In the genomic region with DNA sequence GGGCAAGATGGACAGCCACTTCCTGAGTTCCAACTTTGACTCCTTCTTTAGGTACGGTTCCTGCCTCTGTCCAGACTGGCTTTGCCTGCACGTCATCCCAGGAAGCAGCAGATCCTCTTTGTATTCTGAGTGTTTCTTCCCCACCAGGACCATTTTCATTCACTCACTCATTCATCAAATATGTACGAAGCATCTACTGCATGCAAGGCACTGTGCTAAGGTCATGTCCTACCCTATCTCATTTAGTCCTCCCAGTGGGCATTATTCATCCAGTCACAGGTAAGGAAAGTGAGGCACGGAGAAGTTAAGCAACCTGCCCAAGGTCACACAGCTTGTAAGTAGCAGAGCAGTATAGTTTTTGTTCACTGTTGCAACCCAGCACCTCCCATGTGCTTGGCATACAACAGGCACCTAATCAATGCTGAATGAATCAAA, we compare ENCODE assay signal across 26 cellular contexts. TPM values are rescaled to one million over a fixed set of nuclear protein-coding genes. Genes with fewer than 3 reads are reported as not detected.
DNase-seq lines count a peak whose midpoint lies in the region; ATAC-seq, FAIRE-seq and TF ChIP-seq lines count a peak whose summit lies in the region.
"Had no signal": no experiment of that assay in that cellular context is flagged by ENCODE, and none has a peak within 500 bp of the region (broad histone marks: within the 10 kb centered on the region; RNA-seq: fewer than 3 reads in every experiment).

No MANE protein-coding gene starts in this region.

- H3K4me1 ChIP-seq in K562 (replicated peaks in 1 of 2; ENCODE audit: control insufficient read depth in 2 of 2, insufficient read depth in 2 of 2, low read length in 2 of 2) (peaks cover 14 to 28% of the 10 kb centered on the region in 2 experiments), neuronal stem cell (ENCODE audit: control insufficient read depth in 2 of 2, insufficient read depth in 1 of 2, low read depth in 1 of 2, low read length in 2 of 2) (peaks cover 14 to 19% of the 10 kb centered on the region in 2 donors), transverse colon (peaks cover 0 to 20% (median 11%) of the 10 kb centered on the region in 4 donors)

- no TSS peak for BruUV-seq in K562 (replicated peaks; lab: Mats Ljungman, UMichigan)

- in situ Hi-C loops in K562 (cut with MboI) (no loop called here), transverse colon (cut with MboI; ENCODE audit: low pct_ligation_motif_present in 1 of 4, low pct_unique_long_range_greater_than_20kb in 1 of 4, low sequenced_read_pairs in 3 of 4) (no loop called here)

- H3K9me3 ChIP-seq in K562 (replicated peaks; ENCODE audit: control insufficient read depth, insufficient read depth, low read depth, low read length) (no peaks in the 10 kb centered on the region), neuronal stem cell (replicated peaks in 1 of 2; ENCODE audit: control insufficient read depth in 2 of 2, insufficient read depth in 1 of 2, low read depth in 1 of 2, low read length in 2 of 2) (no peaks in the 10 kb centered on the region), transverse colon (no peaks in the 10 kb centered on the region)
- H3K9me3 ChIP-seq: SJSA1 had no signal

- no peaks in the 10 kb centered on the region for H3K79me2 ChIP-seq in K562 (ENCODE audit: control insufficient read depth, insufficient read depth, low read length)

- no peaks in the 10 kb centered on the region for H3K9me3 Mint-ChIP-seq in stimulated activated naive CD8-positive, alpha-beta T cell treated with anti-CD3 and anti-CD28 coated beads, Interleukin-15, Interleukin-2, amounts not matched to agents 100 ng/mL and 50 ng/mL, for 24 hours
- H3K9me3 Mint-ChIP-seq: CD8-positive, alpha-beta T cell; GM23338 had no signal

- H4K91ac ChIP-seq in neuronal stem cell (ENCODE audit: low read depth, low read length, poor library complexity): no peak overlapping the region

- 50% methylated on average over 4 of the region's 4 CpGs for WGBS in K562 (ENCODE audit: insufficient coverage, low coverage, missing lambda C conversion rate)
- whole genome bisulfite sequencing in neuronal stem cell (ENCODE audit: extremely low coverage in 2 of 2, insufficient read length in 2 of 2, insufficient replicate concordance in 1 of 2), 2 donors: no CpG with 5 or more reads among the region's 4 CpGs
- 61 to 71% methylated on average over 4 of the region's 4 CpGs for WGBS in transverse colon (ENCODE audit: low coverage in 1 of 2), 2 donors

- no peak for TF ChIP-seq CTCF in K562 (IDR thresholded peaks at IDR 0.05 in 2 of 3, conservative IDR thresholded peaks at IDR 0.05 in 1 of 3; ENCODE audit: insufficient read depth in 2 of 3, low read depth in 1 of 3, low read length in 3 of 3)
- TF ChIP-seq CTCF in transverse colon (IDR thresholded peaks at IDR 0.05): no peak

- H2AFZ ChIP-seq in K562 (ENCODE audit: low read depth, low read length) (no peak overlapping the region), neuronal stem cell (ENCODE audit: low read length) (peak overlapping the region; percentile 25)
- H2AFZ ChIP-seq: GM23338 had no signal

- no peak overlapping the region for H3K14ac ChIP-seq in neuronal stem cell (ENCODE audit: low read length)

- no peak for TF ChIP-seq RAD21 in K562 (CRISPR knock-in tag; conservative IDR thresholded peaks at IDR 0.05 in 1 of 2, IDR thresholded peaks at IDR 0.05 in 1 of 2)

- no peak overlapping the region for H3K18ac ChIP-seq in neuronal stem cell (ENCODE audit: low read length)

- H3K23ac ChIP-seq in neuronal stem cell (ENCODE audit: low read depth, low read length, poor library complexity): no peak overlapping the region

- H3K36me3 ChIP-seq in K562 (ENCODE audit: control insufficient read depth, insufficient read depth, low read length) (no peaks in the 10 kb centered on the region), neuronal stem cell (replicated peaks in 1 of 2; ENCODE audit: control insufficient read depth in 2 of 2, insufficient read depth in 2 of 2, low read length in 2 of 2) (no peaks in the 10 kb centered on the region), transverse colon (no peaks in the 10 kb centered on the region)
- H3K36me3 ChIP-seq: SJSA1 had no signal

- H2AK5ac ChIP-seq in neuronal stem cell (ENCODE audit: low read depth, low read length): no peak overlapping the region

- peaks cover 4% of the 10 kb centered on the region for H3K27me3 Mint-ChIP-seq in stimulated activated naive CD8-positive, alpha-beta T cell treated with anti-CD3 and anti-CD28 coated beads, Interleukin-15, Interleukin-2, amounts not matched to agents 100 ng/mL and 50 ng/mL, for 24 hours

- H2BK5ac ChIP-seq in neuronal stem cell (ENCODE audit: low read length): no peak overlapping the region

- peak overlapping the region; percentile 43 for H3K27ac Mint-ChIP-seq in stimulated activated naive CD8-positive, alpha-beta T cell treated with anti-CD3 and anti-CD28 coated beads, Interleukin-15, Interleukin-2, amounts not matched to agents 100 ng/mL and 50 ng/mL, for 24 hours
- H3K27ac Mint-ChIP-seq: CD8-positive, alpha-beta T cell; GM23338 had no signal

- H3K4ac ChIP-seq in neuronal stem cell (ENCODE audit: low read length): no peak overlapping the region

- H3K36me3 Mint-ChIP-seq in stimulated activated naive CD8-positive, alpha-beta T cell treated with anti-CD3 and anti-CD28 coated beads, Interleukin-15, Interleukin-2, amounts not matched to agents 100 ng/mL and 50 ng/mL, for 24 hours (ENCODE audit: low read depth): no peaks in the 10 kb centered on the region
- H3K36me3 Mint-ChIP-seq: CD8-positive, alpha-beta T cell had no signal

- peaks cover 12% of the 10 kb centered on the region for H3K4me1 Mint-ChIP-seq in stimulated activated naive CD8-positive, alpha-beta T cell treated with anti-CD3 and anti-CD28 coated beads, Interleukin-15, Interleukin-2, amounts not matched to agents 100 ng/mL and 50 ng/mL, for 24 hours (ENCODE audit: low read depth)

- H3K9me1 ChIP-seq in K562 (ENCODE audit: control insufficient read depth, insufficient read depth, low read length): peaks cover 4% of the 10 kb centered on the region

- no peak for ATAC-seq in stimulated activated naive CD8-positive, alpha-beta T cell treated with anti-CD3 and anti-CD28 coated beads, Interleukin-15, Interleukin-2, amounts not matched to agents 100 U/mL and 50 U/mL, for 24 hours
- ATAC-seq in K562: no peak
- no peak for ATAC-seq in GM21723 (IDR thresholded peaks at IDR 0.05; ENCODE audit: unreplicated experiment)
- ATAC-seq: CD8-positive, alpha-beta T cell; GM23338; Panc1 had no signal

- FAIRE-seq in K562 (lab: Jason Lieb, UNC): no peak
- FAIRE-seq: G401.6, GM12892 had no signal

- peaks cover 2% of the 10 kb centered on the region for H3K79me1 ChIP-seq in neuronal stem cell (ENCODE audit: low read depth, low read length)

- DNase-seq in stimulated activated naive CD8-positive, alpha-beta T cell treated with anti-CD3 and anti-CD28 coated beads, Interleukin-15, Interleukin-2, amounts not matched to agents 100 U/mL and 50 U/mL, for 24 hours: no peak
- DNase-seq in K562 (ENCODE audit: extremely low read depth in 1 of 4, low spot score in 3 of 4): no peak
- DNase-seq in neuronal stem cell (ENCODE audit: low spot score): no peak
- no peak for DNase-seq in transverse colon
- no peak for DNase-seq in activated CD4-positive, alpha-beta T cell treated with anti-CD3 and anti-CD28 coated beads, Interleukin-2, amount 50 U/mL, for 4 hours
- DNase-seq: AML-193; C1 segment of cervical spinal cord; CD8-positive, alpha-beta T cell; DND-41; HCEC 1CT; KG1; NCI-H1105; NCI-H1694; NCI-H2081; NCI-H2171 treated with DMSO at 0.1 percent for 48 hours; NCI-H524 treated with DMSO at 0.1 percent for 48 hours; NCI-H82 had no signal

- CTCF ChIA-PET in K562 (lab: Yijun Ruan, JAX; ENCODE audit: low intra/inter-chr PET ratio): no interaction called here

- TF ChIP-seq POLR2A in K562 (conservative IDR thresholded peaks at IDR 0.05): no peak
- no peak for TF ChIP-seq POLR2A in transverse colon (IDR thresholded peaks at IDR 0.05)

- POLR2A ChIA-PET in K562 (lab: Yijun Ruan, JAX): interaction anchor here (2.2 kb wide), 1 partner anchor 18 kb away, joined by 5 read pairs; no protein-coding TSS in a partner anchor

- H3K4me3 ChIP-seq in K562: no peak overlapping the region
- H3K4me3 ChIP-seq in neuronal stem cell (ENCODE audit: low read length in 2 of 2): no peak overlapping the region
- H3K4me3 ChIP-seq in transverse colon: no peak overlapping the region
- H3K4me3 ChIP-seq: GM23338, SJSA1 had no signal

- H3K27me3 ChIP-seq in K562 (ENCODE audit: control insufficient read depth in 2 of 2, insufficient read depth in 2 of 2, low read length in 2 of 2) (no peaks in the 10 kb centered on the region), neuronal stem cell (ENCODE audit: control insufficient read depth in 3 of 3, insufficient read depth in 3 of 3, low read depth in 1 of 3, low read length in 3 of 3) (no peaks in the 10 kb centered on the region), transverse colon (peaks cover 15% of the 10 kb centered on the region)

- TF ChIP-seq EP300 in K562 (IDR thresholded peaks at IDR 0.05; ENCODE audit: low read length) (no peak), transverse colon (IDR thresholded peaks at IDR 0.05; ENCODE audit: low read depth) (no peak)

- no peaks in the 10 kb centered on the region for H4K20me1 ChIP-seq in K562 (replicated peaks; ENCODE audit: control insufficient read depth, insufficient read depth, low read length)

- no peak overlapping the region for H4K8ac ChIP-seq in neuronal stem cell (ENCODE audit: low read depth, low read length)

- H3K9ac ChIP-seq in K562 (ENCODE audit: insufficient read depth in 1 of 2, low read depth in 2 of 2, low read length in 2 of 2): 0 out of 4 replicates have a peak overlapping the region, but pooled peaks of 1 of the 2 experiments have one; percentile 31
- no peak overlapping the region for H3K9ac ChIP-seq in neuronal stem cell (ENCODE audit: low read depth, low read length, poor library complexity)

- no peak overlapping the region for H2BK15ac ChIP-seq in neuronal stem cell (ENCODE audit: low read length)

- H3K4me3 Mint-ChIP-seq in stimulated activated naive CD8-positive, alpha-beta T cell treated with anti-CD3 and anti-CD28 coated beads, Interleukin-15, Interleukin-2, amounts not matched to agents 100 ng/mL and 50 ng/mL, for 24 hours: no peak overlapping the region
- H3K4me3 Mint-ChIP-seq: CD8-positive, alpha-beta T cell; GM23338 had no signal

- H2BK120ac ChIP-seq in neuronal stem cell (ENCODE audit: low read depth, low read length): no peak overlapping the region

- H3K4me2 ChIP-seq in K562 (ENCODE audit: insufficient read depth, low read length): no peak overlapping the region
- no peak overlapping the region for H3K4me2 ChIP-seq in neuronal stem cell (ENCODE audit: insufficient read depth, low read length, poor library complexity, severe bottlenecking)
- H3K4me2 ChIP-seq: GM23338 had no signal

- no peak overlapping the region for H2BK12ac ChIP-seq in neuronal stem cell (ENCODE audit: low read length)

- intact Hi-C loops in K562 (cut with micrococcal nuclease) (no loop called here), transverse colon (cut with DNase I; ENCODE audit: low total_unique reads) (no loop called here)

- no peak overlapping the region for H3K27ac ChIP-seq in K562 (ENCODE audit: extremely low read depth, low read depth, low read length)
- no peak overlapping the region for H3K27ac ChIP-seq in neuronal stem cell (replicated peaks; ENCODE audit: low read length)
- H3K27ac ChIP-seq in transverse colon: no peak overlapping the region
- H3K27ac ChIP-seq: SJSA1 had no signal

RNA-seq across cellular contexts. Expression of gene CRYBG2, which starts 13.9 kb away (rescaled TPM):
- total RNA-seq in K562 (2011; cell fraction: chromatin; rRNA removed; ENCODE audit: low replicate concordance): 7.8 and 10.7 TPM in 2 replicates
- 10.0 and 10.2 TPM in 2 replicates for total RNA-seq in K562 (2011; cell fraction: nucleolus; rRNA removed)
- 5.7 and 6.5 TPM in 2 replicates for total RNA-seq in K562 (2011; cell fraction: nucleoplasm; rRNA removed)
- 7.5 and 12.6 TPM in 2 replicates for total RNA-seq in K562 (2014; rRNA removed)
- total RNA-seq in K562 (2014; rRNA removed; fragmentation: Illumina TruSeq; extraction: Trizol): 1.3 and 2.1 TPM in 2 replicates
- total RNA-seq in K562 (2015; rRNA removed; fragmentation: Illumina TruSeq; extraction: Trizol): 1.9 and 2.5 TPM in 2 replicates
- 8.5 and 8.8 TPM in 2 replicates for total RNA-seq in K562 (2021)
- 3.3 and 3.8 TPM in 2 replicates for polyA plus RNA-seq in K562 (2011; rRNA removed)
- 4.8 and 8.5 TPM in 2 replicates for polyA plus RNA-seq in K562 (2011; cell fraction: cytosol; rRNA removed)
- 6.5 and 9.6 TPM in 2 replicates for polyA plus RNA-seq in K562 (2011; cell fraction: nucleus; rRNA removed)
- 4.3 and 24.3 TPM in 2 replicates for polyA plus RNA-seq in K562 (2012)
- 3.7 and 5.1 TPM in 2 replicates for polyA plus RNA-seq in K562 (2014; fragmentation: Illumina TruSeq; extraction: Trizol)
- 1 to 10 TPM in 1 of 2 experiments, under 1 TPM in 1; 0.39 to 2.4 TPM for polyA plus RNA-seq in K562 (2014; fragmentation: Nextera tagmentation; extraction: Ambion mirVana)
- 3.1 and 8.1 TPM in 2 replicates for polyA plus RNA-seq in K562 (2014; rRNA removed)
- polyA minus RNA-seq in K562 (2011; rRNA and poly(A)+ RNA removed): 1.6 and 1.9 TPM in 2 replicates
- 5.9 and 7.5 TPM in 2 replicates for polyA minus RNA-seq in K562 (2011; cell fraction: cytosol; rRNA and poly(A)+ RNA removed)
- 2.6 and 4.4 TPM in 2 replicates for polyA minus RNA-seq in K562 (2011; cell fraction: nucleus; rRNA and poly(A)+ RNA removed)
- polyA plus RNA-seq in neuronal stem cell (2013, experiment 1 of 2): 7.8 TPM
- polyA plus RNA-seq in neuronal stem cell (2013, experiment 2 of 2): 9.1 TPM
- total RNA-seq in transverse colon: 10 to 100 TPM in 3 of 4 donors, 1 to 10 TPM in 1; 2.8 to 41.9 (median 22.3) TPM
- total RNA-seq: SJSA1 had no signal
- polyA plus RNA-seq: AG04450 had no signal

RNA-seq across cellular contexts. Expression of gene CD52, which starts 22.3 kb away (rescaled TPM):
- total RNA-seq in K562 (2011; cell fraction: chromatin; rRNA removed; ENCODE audit: low replicate concordance): 26.7 and 65.5 TPM in 2 replicates
- 72.0 and 78.5 TPM in 2 replicates for total RNA-seq in K562 (2011; cell fraction: nucleolus; rRNA removed)
- total RNA-seq in K562 (2011; cell fraction: nucleoplasm; rRNA removed): 50.2 and 55.9 TPM in 2 replicates
- total RNA-seq in K562 (2014; rRNA removed): 34.9 and 43.3 TPM in 2 replicates
- total RNA-seq in K562 (2014; rRNA removed; fragmentation: Illumina TruSeq; extraction: Trizol): 127 TPM in 2 replicates
- total RNA-seq in K562 (2015; rRNA removed; fragmentation: Illumina TruSeq; extraction: Trizol): 182 and 185 TPM in 2 replicates
- total RNA-seq in K562 (2021): 70.9 and 90.7 TPM in 2 replicates
- 312 and 418 TPM in 2 replicates for polyA plus RNA-seq in K562 (2011; rRNA removed)
- 457 and 520 TPM in 2 replicates for polyA plus RNA-seq in K562 (2011; cell fraction: cytosol; rRNA removed)
- 77.7 and 147 TPM in 2 replicates for polyA plus RNA-seq in K562 (2011; cell fraction: nucleus; rRNA removed)
- polyA plus RNA-seq in K562 (2012): 170 and 195 TPM in 2 replicates
- 147 and 173 TPM in 2 replicates for polyA plus RNA-seq in K562 (2014; fragmentation: Illumina TruSeq; extraction: Trizol)
- 100 to 1,000 TPM; 355 to 488 TPM for polyA plus RNA-seq in K562 (2014; fragmentation: Nextera tagmentation; extraction: Ambion mirVana)
- 152 and 198 TPM in 2 replicates for polyA plus RNA-seq in K562 (2014; rRNA removed)
- polyA minus RNA-seq in K562 (2011; rRNA and poly(A)+ RNA removed): 56.1 and 74.7 TPM in 2 replicates
- polyA minus RNA-seq in K562 (2011; cell fraction: cytosol; rRNA and poly(A)+ RNA removed): 28.1 and 33.6 TPM in 2 replicates
- 6.9 and 14.1 TPM in 2 replicates for polyA minus RNA-seq in K562 (2011; cell fraction: nucleus; rRNA and poly(A)+ RNA removed)
- polyA plus RNA-seq in neuronal stem cell (2013, experiment 1 of 2): 2.2 TPM
- polyA plus RNA-seq in neuronal stem cell (2013, experiment 2 of 2): 1.7 TPM
- 10 to 100 TPM in 2 of 4 donors, 1 to 10 TPM in 1, not detected in 1; 5.3 to 56.1 (median 21.1) TPM for total RNA-seq in transverse colon
- total RNA-seq: A172, GM23338, SJSA1 had no signal
- polyA plus RNA-seq: AG04450 had no signal

RNA-seq across cellular contexts. Expression of gene ZNF683, which starts 32.5 kb away (rescaled TPM):
- not detected in 2 replicates for total RNA-seq in K562 (2011; cell fraction: chromatin; rRNA removed; ENCODE audit: low replicate concordance)
- total RNA-seq in K562 (2011; cell fraction: nucleolus; rRNA removed): not detected in 2 replicates
- total RNA-seq in K562 (2011; cell fraction: nucleoplasm; rRNA removed): not detected in 2 replicates
- not detected in 2 replicates for total RNA-seq in K562 (2014; rRNA removed)
- not detected in 2 replicates for total RNA-seq in K562 (2014; rRNA removed; fragmentation: Illumina TruSeq; extraction: Trizol)
- not detected in 2 replicates for total RNA-seq in K562 (2015; rRNA removed; fragmentation: Illumina TruSeq; extraction: Trizol)
- total RNA-seq in K562 (2021): not detected in 2 replicates
- polyA plus RNA-seq in K562 (2011; rRNA removed): not detected in 2 replicates
- polyA plus RNA-seq in K562 (2011; cell fraction: cytosol; rRNA removed): not detected in 2 replicates
- not detected in 2 replicates for polyA plus RNA-seq in K562 (2011; cell fraction: nucleus; rRNA removed)
- polyA plus RNA-seq in K562 (2012): not detected in 2 replicates
- not detected in 2 replicates for polyA plus RNA-seq in K562 (2014; fragmentation: Illumina TruSeq; extraction: Trizol)
- polyA plus RNA-seq in K562 (2014; fragmentation: Nextera tagmentation; extraction: Ambion mirVana): not detected
- polyA plus RNA-seq in K562 (2014; rRNA removed): not detected in 2 replicates
- not detected in 2 replicates for polyA minus RNA-seq in K562 (2011; rRNA and poly(A)+ RNA removed)
- polyA minus RNA-seq in K562 (2011; cell fraction: cytosol; rRNA and poly(A)+ RNA removed): not detected in 2 replicates
- polyA minus RNA-seq in K562 (2011; cell fraction: nucleus; rRNA and poly(A)+ RNA removed): not detected in 2 replicates
- not detected for polyA plus RNA-seq in neuronal stem cell (2013, experiment 1 of 2)
- not detected for polyA plus RNA-seq in neuronal stem cell (2013, experiment 2 of 2)
- not detected for total RNA-seq in transverse colon
- total RNA-seq: A172, GM23338, SJSA1 had no signal
- polyA plus RNA-seq: AG04450, GM23338 had no signal

RNA-seq across cellular contexts. Expression of gene UBXN11, which starts 33.6 kb away (rescaled TPM):
- total RNA-seq in K562 (2011; cell fraction: chromatin; rRNA removed; ENCODE audit: low replicate concordance): 26.5 and 67.3 TPM in 2 replicates
- total RNA-seq in K562 (2011; cell fraction: nucleolus; rRNA removed): 42.6 and 44.4 TPM in 2 replicates
- total RNA-seq in K562 (2011; cell fraction: nucleoplasm; rRNA removed): 37.0 and 39.5 TPM in 2 replicates
- total RNA-seq in K562 (2014; rRNA removed): 11.3 and 11.5 TPM in 2 replicates
- total RNA-seq in K562 (2014; rRNA removed; fragmentation: Illumina TruSeq; extraction: Trizol): 2.6 and 4.0 TPM in 2 replicates
- 8.1 and 8.2 TPM in 2 replicates for total RNA-seq in K562 (2015; rRNA removed; fragmentation: Illumina TruSeq; extraction: Trizol)
- 20.2 and 24.9 TPM in 2 replicates for total RNA-seq in K562 (2021)
- polyA plus RNA-seq in K562 (2011; rRNA removed): 17.5 and 20.9 TPM in 2 replicates
- 20.1 and 26.4 TPM in 2 replicates for polyA plus RNA-seq in K562 (2011; cell fraction: cytosol; rRNA removed)
- polyA plus RNA-seq in K562 (2011; cell fraction: nucleus; rRNA removed): 134 and 188 TPM in 2 replicates
- polyA plus RNA-seq in K562 (2012): 23.4 and 28.6 TPM in 2 replicates
- 12.3 and 14.7 TPM in 2 replicates for polyA plus RNA-seq in K562 (2014; fragmentation: Illumina TruSeq; extraction: Trizol)
- 1 to 10 TPM in 1 of 2 experiments, under 1 TPM in 1; 0.48 to 2.1 TPM for polyA plus RNA-seq in K562 (2014; fragmentation: Nextera tagmentation; extraction: Ambion mirVana)
- polyA plus RNA-seq in K562 (2014; rRNA removed): 30.6 and 34.3 TPM in 2 replicates
- polyA minus RNA-seq in K562 (2011; rRNA and poly(A)+ RNA removed): 9.3 and 10.4 TPM in 2 replicates
- 7.9 and 8.8 TPM in 2 replicates for polyA minus RNA-seq in K562 (2011; cell fraction: cytosol; rRNA and poly(A)+ RNA removed)
- 26.3 and 27.6 TPM in 2 replicates for polyA minus RNA-seq in K562 (2011; cell fraction: nucleus; rRNA and poly(A)+ RNA removed)
- polyA plus RNA-seq in neuronal stem cell (2013, experiment 1 of 2): 14.9 TPM
- 13.6 TPM for polyA plus RNA-seq in neuronal stem cell (2013, experiment 2 of 2)
- total RNA-seq in transverse colon: 10 to 100 TPM in 2 of 4 donors, 1 to 10 TPM in 2; 4.9 to 17.9 (median 12.0) TPM
